ENCODE assay signal across 8 cellular contexts in genomic region chr1:111593403-111594127, GRCh38. TPM values are rescaled to one million over a fixed set of nuclear protein-coding genes. Genes with fewer than 3 reads are reported as not detected.
DNase-seq lines count a peak whose midpoint lies in the region; ATAC-seq and TF ChIP-seq lines count a peak whose summit lies in the region.

No MANE protein-coding gene starts in this region.

- BruUV-seq in PC-3 (replicated peaks; lab: Mats Ljungman, UMichigan): no TSS peak

- H3K36me3 Mint-ChIP-seq in progenitor cell of endocrine pancreas (ENCODE audit: insufficient read depth): no peaks in the 10 kb centered on the region

- H2AFZ ChIP-seq in PC-3 (ENCODE audit: low read length): peak overlapping the region; percentile 72

- H3K9me3 Mint-ChIP-seq in progenitor cell of endocrine pancreas (ENCODE audit: low read depth): no peaks in the 10 kb centered on the region

- peaks cover 15% of the 10 kb centered on the region for H3K4me1 Mint-ChIP-seq in progenitor cell of endocrine pancreas (ENCODE audit: low read depth)

- H3K9ac ChIP-seq in PC-3 (ENCODE audit: low read length): peak overlapping the region; percentile 4

- H4K20me1 ChIP-seq in PC-3 (ENCODE audit: low read length): no peaks in the 10 kb centered on the region

- no peak overlapping the region for H3K4me3 Mint-ChIP-seq in progenitor cell of endocrine pancreas (ENCODE audit: low read depth)

- H3K79me2 ChIP-seq in PC-3 (ENCODE audit: low read length): no peaks in the 10 kb centered on the region

- DNase-seq in ELR (ENCODE audit: low read depth) (peak; percentile 37), PC-3 (no peak), epithelial cell of prostate (ENCODE audit: low read depth, low spot score) (no peak), progenitor cell of endocrine pancreas (ENCODE audit: low spot score, unreplicated experiment) (no peak), retina (no peak), NCI-H510A (lab: John Stamatoyannopoulos, UW) (no peak)
- DNase-seq in activated CD4-positive, CD25-positive, alpha-beta regulatory T cell treated with anti-CD3 and anti-CD28 coated beads, Interleukin-2, amount 50 U/mL, for 72 hours: no peak

- CTCF ChIA-PET in PC-3 (lab: Charles Lee): interaction anchor here (0.6 to 2.0 kb wide), 5 partner anchors 12 to 112 kb away, joined by 3 to 13 read pairs (median 10); no protein-coding TSS in a partner anchor

- H3K27ac Mint-ChIP-seq in progenitor cell of endocrine pancreas: peak overlapping the region; percentile 75

- H3K4me3 ChIP-seq in PC-3 (ENCODE audit: low read length): peak overlapping the region; percentile 46

- H3K27ac ChIP-seq in PC-3 (ENCODE audit: low read length): peak overlapping the region; percentile 73
- H3K27ac ChIP-seq in epithelial cell of prostate: peak overlapping the region; percentile 75

- no peaks in the 10 kb centered on the region for H3K9me3 ChIP-seq in PC-3 (ENCODE audit: low read length)

- no peaks in the 10 kb centered on the region for H3F3A ChIP-seq in PC-3 (ENCODE audit: low read length, unreplicated experiment)

- intact Hi-C loops in PC-3 (cut with micrococcal nuclease): loop anchor here (1.0 kb wide), 2 partner anchors 26 to 85 kb away; partner anchors contain the start of gene RAP1A

- H3K27me3 ChIP-seq in PC-3 (ENCODE audit: low read length): no peaks in the 10 kb centered on the region

- H3K4me2 ChIP-seq in PC-3 (ENCODE audit: low read length): peak overlapping the region; percentile 77

- POLR2A ChIA-PET in PC-3 (lab: Charles Lee; ENCODE audit: unreplicated experiment): interaction anchor here (0.6 kb wide), 1 partner anchor 57 kb away, joined by 3 read pairs; no protein-coding TSS in a partner anchor

- H3K27me3 Mint-ChIP-seq in progenitor cell of endocrine pancreas: no peaks in the 10 kb centered on the region

- TF ChIP-seq CTCF in PC-3 (conservative IDR thresholded peaks at IDR 0.05; ENCODE audit: low read depth, low read length) (no peak), progenitor cell of endocrine pancreas (IDR thresholded peaks at IDR 0.05; ENCODE audit: unreplicated experiment) (no peak)

- H3K9me2 ChIP-seq in PC-3 (replicated peaks; ENCODE audit: low read length): no peaks in the 10 kb centered on the region

- peak; percentile 6 for ATAC-seq in PC-3
- ATAC-seq in GM19351 (IDR thresholded peaks at IDR 0.05; ENCODE audit: unreplicated experiment): no peak

- peaks cover 25% of the 10 kb centered on the region for H3K4me1 ChIP-seq in PC-3 (ENCODE audit: insufficient read depth, low read length)

- no peaks in the 10 kb centered on the region for H3K36me3 ChIP-seq in PC-3 (ENCODE audit: low read depth, low read length)

RNA-seq across cellular contexts. Expression of gene RAP1A, which starts 26.0 kb away (rescaled TPM):
- total RNA-seq in PC-3 (2014; rRNA removed): 19.0 TPM in 2 replicates
- 36.6 and 38.8 TPM in 2 replicates for total RNA-seq in progenitor cell of endocrine pancreas
